9 cellular contexts compared by ENCODE assay signal in the genomic region with DNA sequence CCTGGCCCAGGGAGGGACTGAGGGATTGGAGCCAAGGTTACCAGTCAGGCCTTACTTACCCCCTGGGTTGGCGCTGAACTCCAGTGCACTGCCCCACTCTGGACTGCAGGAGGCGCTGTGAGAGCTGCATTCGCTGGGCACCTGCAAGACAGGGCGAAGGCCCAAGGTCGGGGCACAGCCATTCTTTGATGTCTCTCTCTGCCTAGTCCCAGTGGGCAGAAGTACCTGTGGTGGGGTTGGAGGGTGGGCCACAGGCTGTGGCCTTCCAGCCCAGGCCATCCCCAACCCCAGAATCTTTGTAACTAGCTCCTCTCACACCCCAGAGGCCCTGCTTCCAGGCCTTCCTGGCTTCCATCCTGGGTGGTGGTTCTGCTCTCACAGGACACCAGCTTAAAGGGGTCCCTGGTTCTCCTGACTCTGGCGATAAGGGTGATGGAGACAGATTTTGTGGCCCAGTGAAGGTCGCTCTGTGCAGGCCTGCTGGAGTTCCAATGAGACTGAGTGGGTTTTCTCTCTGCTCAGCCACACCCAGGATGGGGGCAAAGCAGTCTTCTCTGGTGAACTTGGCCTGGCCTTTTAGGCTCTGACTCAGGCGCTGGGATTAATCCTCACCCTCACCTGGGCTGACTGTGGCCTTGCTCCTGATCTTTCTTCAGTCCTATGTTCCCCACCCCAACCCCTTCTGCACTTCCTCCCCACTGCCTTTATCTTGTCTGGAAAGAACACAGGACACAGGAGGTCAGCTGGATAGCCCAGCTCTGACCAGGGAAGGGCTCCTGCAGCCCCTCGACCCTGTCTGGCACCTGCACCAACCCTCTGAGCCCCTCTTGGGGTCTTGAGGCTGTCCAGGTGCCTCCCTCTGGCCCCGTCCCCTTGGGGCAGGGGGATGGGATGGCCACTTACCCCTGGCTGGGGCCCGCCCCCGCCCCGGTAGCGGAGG. TPM values are rescaled to one million over a fixed set of nuclear protein-coding genes. Genes with fewer than 3 reads are reported as not detected.
DNase-seq lines count a peak whose midpoint lies in the region; ATAC-seq, FAIRE-seq and TF ChIP-seq lines count a peak whose summit lies in the region.
"Had no signal": no experiment of that assay in that cellular context is flagged by ENCODE, and none has a peak within 500 bp of the region (broad histone marks: within the 10 kb centered on the region; RNA-seq: fewer than 3 reads in every experiment).

No MANE protein-coding gene starts in this region.

- H3K27me3 ChIP-seq in OCI-LY1 (ENCODE audit: insufficient read depth, low read length) (no peaks in the 10 kb centered on the region), endothelial cell of umbilical vein (ENCODE audit: control insufficient read depth in 2 of 2, insufficient read depth in 2 of 2, low read length in 2 of 2) (peaks cover 6 to 10% of the 10 kb centered on the region in 2 experiments)

- peak; percentile 76 for TF ChIP-seq CTCF in OCI-LY1 (IDR thresholded peaks at IDR 0.05; ENCODE audit: low read length)
- peak; percentile 48 to 50 for TF ChIP-seq CTCF in endothelial cell of umbilical vein (IDR thresholded peaks at IDR 0.05; ENCODE audit: extremely low read depth in 1 of 2, insufficient read depth in 1 of 2, low read depth in 1 of 2, low read length in 2 of 2)

- H3K27ac ChIP-seq in OCI-LY1 (ENCODE audit: low read depth, low read length, poor library complexity, severe bottlenecking) (no peak overlapping the region), endothelial cell of umbilical vein (ENCODE audit: insufficient read depth, low read depth, low read length) (no peak overlapping the region)

- no peak for TF ChIP-seq POLR2A in endothelial cell of umbilical vein (IDR thresholded peaks at IDR 0.05; ENCODE audit: low read depth, low read length)

- H3K4me1 ChIP-seq in OCI-LY1 (ENCODE audit: insufficient read depth, low read length, severe bottlenecking) (no peaks in the 10 kb centered on the region), endothelial cell of umbilical vein (ENCODE audit: control insufficient read depth, extremely low read depth, insufficient read depth, low read length) (no peaks in the 10 kb centered on the region)

- intact Hi-C loops in endothelial cell of umbilical vein (cut with micrococcal nuclease): no loop called here

- no peaks in the 10 kb centered on the region for H3K9me2 ChIP-seq in OCI-LY1 (ENCODE audit: low read depth, low read length)

- H3K4me2 ChIP-seq in OCI-LY1 (ENCODE audit: low read length) (no peak overlapping the region), endothelial cell of umbilical vein (ENCODE audit: insufficient read depth, low read length) (no peak overlapping the region)

- no peaks in the 10 kb centered on the region for H3K9me1 ChIP-seq in endothelial cell of umbilical vein (replicated peaks; ENCODE audit: control insufficient read depth, extremely low read depth, insufficient read depth, low read length)

- dilution Hi-C loops in endothelial cell of umbilical vein (cut with MboI; ENCODE audit: extremely low pct_ligation_motif_present, low sequenced_read_pairs): no loop called here

- BruUV-seq in endothelial cell of umbilical vein (replicated peaks; lab: Mats Ljungman, UMichigan): no TSS peak

- H2AFZ ChIP-seq in OCI-LY1 (ENCODE audit: low read length) (no peak overlapping the region), endothelial cell of umbilical vein (ENCODE audit: low read depth, low read length) (no peak overlapping the region)

- peak; percentile 70 for DNase-seq in activated CD4-positive, alpha-beta T cell treated with anti-CD3 and anti-CD28 coated beads for 48 hours
- no peak for DNase-seq in activated CD4-positive, alpha-beta T cell treated with anti-CD3 and anti-CD28 coated beads, Interleukin-2, amount 50 U/mL, for 4 hours
- no peak for DNase-seq in endothelial cell of umbilical vein (ENCODE audit: low read depth, low spot score)
- DNase-seq in stimulated activated CD4-positive, alpha-beta T cell treated with anti-CD3 and anti-CD28 coated beads, Interleukin-4, amount 100 ng/mL, for 48 hours (ENCODE audit: low read depth in 2 of 2): peak; percentile 33 to 42
- DNase-seq in NOMO-1 (lab: John Stamatoyannopoulos, UW; ENCODE audit: unreplicated experiment in 2 of 2): no peak
- no peak for DNase-seq in midbrain (lab: John Stamatoyannopoulos, UW)
- DNase-seq: foreskin melanocyte had no signal

- CTCF ChIA-PET in endothelial cell of umbilical vein (lab: Charles Lee): interaction anchor here (0.7 to 3.7 kb wide), 11 partner anchors 8 to 188 kb away, joined by 3 to 26 read pairs (median 4); no protein-coding TSS in a partner anchor

- H3K36me3 ChIP-seq in OCI-LY1 (ENCODE audit: insufficient read depth, low read length) (no peaks in the 10 kb centered on the region), endothelial cell of umbilical vein (ENCODE audit: control insufficient read depth in 2 of 2, extremely low read depth in 1 of 2, insufficient read depth in 2 of 2, low read length in 2 of 2) (no peaks in the 10 kb centered on the region)

- FAIRE-seq in endothelial cell of umbilical vein (lab: Jason Lieb, UNC): no peak

- H3K9ac ChIP-seq in OCI-LY1 (ENCODE audit: low read length): no peak overlapping the region
- H3K9ac ChIP-seq in endothelial cell of umbilical vein (replicated peaks; ENCODE audit: extremely low read depth, insufficient read depth, low read length): no peak overlapping the region

- no peaks in the 10 kb centered on the region for H3K9me3 ChIP-seq in OCI-LY1 (ENCODE audit: low read length)
- H3K9me3 ChIP-seq in endothelial cell of umbilical vein (replicated peaks; ENCODE audit: control insufficient read depth, insufficient read depth, low read length): no peaks in the 10 kb centered on the region

- no peak for ATAC-seq in HG02981 (IDR thresholded peaks at IDR 0.05; ENCODE audit: unreplicated experiment)

- no peak overlapping the region for H3K4me3 ChIP-seq in OCI-LY1 (ENCODE audit: low read depth, low read length, poor library complexity, severe bottlenecking)
- no peak overlapping the region for H3K4me3 ChIP-seq in endothelial cell of umbilical vein (replicated peaks in 1 of 3; ENCODE audit: insufficient read depth in 1 of 3, low read depth in 1 of 3, low read length in 3 of 3)

- H3F3A ChIP-seq in OCI-LY1 (ENCODE audit: insufficient read depth, low read length): no peaks in the 10 kb centered on the region

- no peaks in the 10 kb centered on the region for H4K20me1 ChIP-seq in OCI-LY1 (ENCODE audit: insufficient read depth, low read length)
- H4K20me1 ChIP-seq in endothelial cell of umbilical vein (replicated peaks; ENCODE audit: control insufficient read depth, extremely low read depth, insufficient read depth, low read length): no peaks in the 10 kb centered on the region

- H3K79me2 ChIP-seq in OCI-LY1 (ENCODE audit: insufficient read depth, low read length) (no peaks in the 10 kb centered on the region), endothelial cell of umbilical vein (ENCODE audit: control insufficient read depth, insufficient read depth, low read length) (no peaks in the 10 kb centered on the region)

- POLR2A ChIA-PET in endothelial cell of umbilical vein (lab: Charles Lee): no interaction called here

TF ChIP-seq in endothelial cell of umbilical vein, 7 proteins besides CTCF, POLR2A, EP300 and RAD21:
- no peak for TF ChIP-seq EZH2 (IDR thresholded peaks at IDR 0.05; ENCODE audit: borderline replicate concordance, low read depth, low read length, severe bottlenecking)
- no peak for TF ChIP-seq FOS (IDR thresholded peaks at IDR 0.05; ENCODE audit: borderline replicate concordance, insufficient read depth, low read length)
- TF ChIP-seq JUN (IDR thresholded peaks at IDR 0.05; ENCODE audit: borderline replicate concordance, insufficient read depth, insufficient read length, low read depth): no peak

RNA-seq across cellular contexts. Expression of a gene that starts 1.0 kb away (rescaled TPM):
- total RNA-seq in endothelial cell of umbilical vein: not detected in 2 replicates
- not detected in 2 replicates for polyA plus RNA-seq in endothelial cell of umbilical vein
- not detected in 2 replicates for polyA plus RNA-seq in endothelial cell of umbilical vein (2011; cell fraction: cytosol; rRNA removed)
- polyA plus RNA-seq in endothelial cell of umbilical vein (2011; cell fraction: nucleus; rRNA removed): not detected in 2 replicates
- polyA plus RNA-seq in endothelial cell of umbilical vein (2012): not detected in 2 replicates
- polyA minus RNA-seq in endothelial cell of umbilical vein: not detected in 2 replicates
- polyA minus RNA-seq in endothelial cell of umbilical vein (2011; cell fraction: cytosol; rRNA and poly(A)+ RNA removed): not detected
- polyA minus RNA-seq in endothelial cell of umbilical vein (2011; cell fraction: nucleus; rRNA and poly(A)+ RNA removed): not detected in 2 replicates

RNA-seq across cellular contexts. Expression of a gene that starts 42.7 kb away (rescaled TPM):
- not detected in 2 replicates for total RNA-seq in endothelial cell of umbilical vein
- 0.08 and 0.15 TPM in 2 replicates for polyA plus RNA-seq in endothelial cell of umbilical vein
- polyA plus RNA-seq in endothelial cell of umbilical vein (2011; cell fraction: cytosol; rRNA removed): 0.07 and 0.14 TPM in 2 replicates
- polyA plus RNA-seq in endothelial cell of umbilical vein (2011; cell fraction: nucleus; rRNA removed): 0.24 TPM in 1 of 2 replicates, not detected in the other
- 0.09 and 0.42 TPM in 2 replicates for polyA plus RNA-seq in endothelial cell of umbilical vein (2012)
- polyA minus RNA-seq in endothelial cell of umbilical vein: not detected in 2 replicates
- polyA minus RNA-seq in endothelial cell of umbilical vein (2011; cell fraction: cytosol; rRNA and poly(A)+ RNA removed): 0.61 TPM
- not detected in 2 replicates for polyA minus RNA-seq in endothelial cell of umbilical vein (2011; cell fraction: nucleus; rRNA and poly(A)+ RNA removed)

RNA-seq across cellular contexts. Expression of a gene that starts 58.6 kb away (rescaled TPM):
- total RNA-seq in endothelial cell of umbilical vein: 0.16 and 0.22 TPM in 2 replicates
- polyA plus RNA-seq in endothelial cell of umbilical vein: 0.13 and 0.17 TPM in 2 replicates
- polyA plus RNA-seq in endothelial cell of umbilical vein (2011; cell fraction: cytosol; rRNA removed): 0.03 and 0.04 TPM in 2 replicates
- 1.3 and 1.4 TPM in 2 replicates for polyA plus RNA-seq in endothelial cell of umbilical vein (2011; cell fraction: nucleus; rRNA removed)
- 0.37 and 0.58 TPM in 2 replicates for polyA plus RNA-seq in endothelial cell of umbilical vein (2012)
- 0.38 and 3.5 TPM in 2 replicates for polyA minus RNA-seq in endothelial cell of umbilical vein
- 0.31 TPM for polyA minus RNA-seq in endothelial cell of umbilical vein (2011; cell fraction: cytosol; rRNA and poly(A)+ RNA removed)
- 0.24 and 2.0 TPM in 2 replicates for polyA minus RNA-seq in endothelial cell of umbilical vein (2011; cell fraction: nucleus; rRNA and poly(A)+ RNA removed)

Comparison
In these comparisons a context has a peak if more than half of its experiments do, and no peak if none do; other contexts are left out.
1. DNase-seq: peak in activated CD4-positive, alpha-beta T cell treated with anti-CD3 and anti-CD28 coated beads for 48 hours (single experiment) and stimulated activated CD4-positive, alpha-beta T cell treated with anti-CD3 and anti-CD28 coated beads, Interleukin-4, amount 100 ng/mL, for 48 hours (2 of 2); none in activated CD4-positive, alpha-beta T cell treated with anti-CD3 and anti-CD28 coated beads, Interleukin-2, amount 50 U/mL, for 4 hours (0 of 2), endothelial cell of umbilical vein (single experiment), NOMO-1 (0 of 2) and midbrain (single experiment).